Comparison of ENCODE assay signal across 8 cellular contexts in the genomic region with DNA sequence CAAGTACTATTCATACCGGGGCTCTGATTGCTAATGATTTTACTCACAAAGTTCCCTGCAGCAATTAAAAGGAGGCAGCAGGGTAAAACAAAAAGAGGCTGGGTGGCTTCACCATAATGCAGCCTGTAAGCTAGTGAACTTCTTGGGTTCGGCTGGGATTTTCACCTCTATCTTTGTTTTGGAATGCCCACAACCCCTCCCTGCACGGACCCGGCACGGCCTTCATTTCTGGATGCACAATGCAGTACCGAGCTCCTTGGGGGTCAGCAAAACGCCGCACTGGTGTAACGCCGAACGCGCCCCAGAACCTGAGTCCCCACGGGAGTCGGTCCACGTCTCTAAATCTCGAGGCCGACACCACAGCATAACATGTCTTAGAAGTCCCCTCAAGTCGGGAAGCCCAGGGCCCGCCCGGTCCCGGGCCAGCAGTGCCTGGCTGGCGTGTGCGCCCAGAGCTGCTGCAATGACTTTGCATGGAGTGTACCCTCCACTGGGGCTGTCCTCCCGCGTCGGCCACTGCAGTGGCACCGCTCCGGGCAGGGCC. TPM values are rescaled to one million over a fixed set of nuclear protein-coding genes. Genes with fewer than 3 reads are reported as not detected.
DNase-seq lines count a peak whose midpoint lies in the region; ATAC-seq and TF ChIP-seq lines count a peak whose summit lies in the region.

No MANE protein-coding gene starts in this region.

- peak overlapping the region; percentile 99 for H3K4me3 ChIP-seq in left ventricle myocardium inferior
- peak overlapping the region; percentile 84 for H3K4me3 ChIP-seq in skeletal muscle cell (ENCODE audit: low read depth, low read length)

- H3K36me3 ChIP-seq in left ventricle myocardium inferior: no peaks in the 10 kb centered on the region

- POLR2A ChIA-PET in activated CD4-positive, alpha-beta memory T cell treated with anti-CD3 and anti-CD28 coated beads, Interleukin-2, amount 10 ng/mL, durations not matched to agents 7 days and 5 days (lab: Charles Lee): interaction anchor here (0.9 to 2.4 kb wide), 8 partner anchors 14 to 388 kb away, joined by 3 to 12 read pairs (median 4); a partner anchor contains a TSS

- peak overlapping the region; percentile 94 for H3K27ac ChIP-seq in left ventricle myocardium inferior (replicated peaks)

- CTCF ChIA-PET in activated CD4-positive, alpha-beta memory T cell treated with anti-CD3 and anti-CD28 coated beads, Interleukin-2, amount 10 ng/mL, durations not matched to agents 7 days and 5 days (lab: Charles Lee): interaction anchor here (0.9 to 2.1 kb wide), 5 partner anchors 15 to 71 kb away, joined by 3 to 5 read pairs (median 4); a partner anchor contains a TSS

- H3K4me1 ChIP-seq in left ventricle myocardium inferior: peaks cover 58% of the 10 kb centered on the region

- H3K27ac Mint-ChIP-seq in activated CD4-positive, alpha-beta memory T cell treated with anti-CD3 and anti-CD28 coated beads, Interleukin-2, amount 10 ng/mL, durations not matched to agents 7 days and 5 days: peak overlapping the region; percentile 36

- no peaks in the 10 kb centered on the region for H3K27me3 Mint-ChIP-seq in activated CD4-positive, alpha-beta memory T cell treated with anti-CD3 and anti-CD28 coated beads, Interleukin-2, amount 10 ng/mL, durations not matched to agents 7 days and 5 days

- H3K4me3 Mint-ChIP-seq in activated CD4-positive, alpha-beta memory T cell treated with anti-CD3 and anti-CD28 coated beads, Interleukin-2, amount 10 ng/mL, durations not matched to agents 7 days and 5 days: peak overlapping the region; percentile 91

- peaks cover 6% of the 10 kb centered on the region for H3K36me3 Mint-ChIP-seq in activated CD4-positive, alpha-beta memory T cell treated with anti-CD3 and anti-CD28 coated beads, Interleukin-2, amount 10 ng/mL, durations not matched to agents 7 days and 5 days (ENCODE audit: low read depth)

- ATAC-seq in GM18502 (IDR thresholded peaks at IDR 0.05; ENCODE audit: poor library complexity, unreplicated experiment): peak; percentile 27
- ATAC-seq in HG03103 (IDR thresholded peaks at IDR 0.05; ENCODE audit: low read depth, unreplicated experiment): peak; percentile 21

- H3K9me3 ChIP-seq in left ventricle myocardium inferior (replicated peaks): no peaks in the 10 kb centered on the region

- no peaks in the 10 kb centered on the region for H3K9me3 Mint-ChIP-seq in activated CD4-positive, alpha-beta memory T cell treated with anti-CD3 and anti-CD28 coated beads, Interleukin-2, amount 10 ng/mL, durations not matched to agents 7 days and 5 days

- intact Hi-C loops in left ventricle myocardium inferior (cut with micrococcal nuclease): loop anchor here (10.0 kb wide), 1 partner anchor 47 kb away; no protein-coding TSS in a partner anchor

- H3K27me3 ChIP-seq in left ventricle myocardium inferior (ENCODE audit: low read depth): no peaks in the 10 kb centered on the region

- no peak for DNase-seq in activated CD4-positive, alpha-beta memory T cell treated with anti-CD3 and anti-CD28 coated beads, Interleukin-2, amount 10 ng/mL, durations not matched to agents 7 days and 5 days
- DNase-seq in left ventricle myocardium inferior: no peak
- no peak for DNase-seq in skeletal muscle cell (ENCODE audit: low read depth)
- DNase-seq in pons (ENCODE audit: low spot score): no peak
- DNase-seq in SIG-M5 treated with dmso at 0.1 percent for 504 hours (lab: John Stamatoyannopoulos, UW; ENCODE audit: unreplicated experiment): no peak
- DNase-seq in DMS114 treated with DMSO at 0.1 percent for 48 hours (lab: John Stamatoyannopoulos, UW; ENCODE audit: unreplicated experiment): no peak

- H3K4me1 Mint-ChIP-seq in activated CD4-positive, alpha-beta memory T cell treated with anti-CD3 and anti-CD28 coated beads, Interleukin-2, amount 10 ng/mL, durations not matched to agents 7 days and 5 days: peaks cover 47% of the 10 kb centered on the region

- TF ChIP-seq CTCF in left ventricle myocardium inferior (IDR thresholded peaks at IDR 0.05; ENCODE audit: borderline replicate concordance): no peak

RNA-seq across cellular contexts. Expression of a gene that starts 0.8 kb away (rescaled TPM):
- 10 to 100 TPM; 26.5 to 28.9 TPM for total RNA-seq in activated CD4-positive, alpha-beta memory T cell treated with anti-CD3 and anti-CD28 coated beads, Interleukin-2, amount 10 ng/mL, durations not matched to agents 7 days and 5 days
- 35.7 TPM for total RNA-seq in left ventricle myocardium inferior

RNA-seq across cellular contexts. Expression of a gene that starts 15.2 kb away (rescaled TPM):
- not detected for total RNA-seq in activated CD4-positive, alpha-beta memory T cell treated with anti-CD3 and anti-CD28 coated beads, Interleukin-2, amount 10 ng/mL, durations not matched to agents 7 days and 5 days
- not detected for total RNA-seq in left ventricle myocardium inferior

RNA-seq across cellular contexts. Expression of a gene that starts 49.0 kb away (rescaled TPM):
- 10 to 100 TPM; 33.2 to 33.8 TPM for total RNA-seq in activated CD4-positive, alpha-beta memory T cell treated with anti-CD3 and anti-CD28 coated beads, Interleukin-2, amount 10 ng/mL, durations not matched to agents 7 days and 5 days
- total RNA-seq in left ventricle myocardium inferior: 13.8 TPM
